In genomic region chr6:12049165-12049564, GRCh38 we compare ENCODE assay signal across 12 cellular contexts. TPM values are rescaled to one million over a fixed set of nuclear protein-coding genes. Genes with fewer than 3 reads are reported as not detected.
DNase-seq lines count a peak whose midpoint lies in the region; ATAC-seq and TF ChIP-seq lines count a peak whose summit lies in the region.
"Had no signal": no experiment of that assay in that cellular context is flagged by ENCODE, and none has a peak within 500 bp of the region (broad histone marks: within the 10 kb centered on the region; RNA-seq: fewer than 3 reads in every experiment).

No MANE protein-coding gene starts in this region.

- no peaks in the 10 kb centered on the region for H4K20me1 ChIP-seq in OCI-LY7 (ENCODE audit: insufficient read depth, low read length)

- DNase-seq in right cardiac atrium (no peak), heart left ventricle (no peak), OCI-LY7 (ENCODE audit: low spot score) (peak; percentile 57), anterior cingulate cortex (lab: John Stamatoyannopoulos, UW) (no peak), DMS114 treated with DMSO at 0.1 percent for 48 hours (lab: John Stamatoyannopoulos, UW; ENCODE audit: unreplicated experiment) (no peak)
- DNase-seq: kidney glomerular epithelial cell, NCI-H1092 treated with DMSO at 0.1 percent for 48 hours had no signal

- H3K4me1 ChIP-seq in right cardiac atrium (ENCODE audit: control insufficient read depth, insufficient read depth, low read length) (peaks cover 8% of the 10 kb centered on the region), heart left ventricle (peaks cover 0 to 63% (median 5%) of the 10 kb centered on the region in 12 donors), OCI-LY7 (ENCODE audit: insufficient read depth, low read length, poor library complexity, severe bottlenecking) (peaks cover 81% of the 10 kb centered on the region)

- CTCF ChIA-PET in OCI-LY7 (lab: Charles Lee; ENCODE audit: unreplicated experiment) = no interaction called here

- H3K36me3 ChIP-seq in heart left ventricle (no peaks in the 10 kb centered on the region), OCI-LY7 (ENCODE audit: insufficient read depth, low read length) (peaks cover 15% of the 10 kb centered on the region)

- peak overlapping the region; percentile 66 for H3K4me2 ChIP-seq in OCI-LY7 (ENCODE audit: low read length)

- 88% methylated on average over 7 of the region's 7 CpGs for WGBS in right cardiac atrium
- WGBS in heart left ventricle, 4 donors = 85 to 94% (median 87%) methylated on average over 7 of the region's 7 CpGs

- no TSS peak for BruUV-seq in OCI-LY7 (replicated peaks; lab: Mats Ljungman, UMichigan)

- H3K79me2 ChIP-seq in OCI-LY7 (ENCODE audit: insufficient read depth, low read depth, low read length) = peaks cover 64% of the 10 kb centered on the region; the same call in 1 of the 2 replicates

- TF ChIP-seq CTCF in heart left ventricle (IDR thresholded peaks at IDR 0.05) (no peak), OCI-LY7 (conservative IDR thresholded peaks at IDR 0.05; ENCODE audit: low read length) (no peak)

- H3K4me3 ChIP-seq in right cardiac atrium (ENCODE audit: low read length) (no peak overlapping the region), heart left ventricle (no peak overlapping the region), OCI-LY7 (ENCODE audit: low read depth, low read length, poor library complexity, severe bottlenecking) (peak overlapping the region; percentile 35)

- peak overlapping the region; percentile 31 for H3K27ac ChIP-seq in right cardiac atrium (ENCODE audit: low read length)
- H3K27ac ChIP-seq in heart left ventricle = peak overlapping the region in 1 of 12 donors; percentile 17
- peak overlapping the region; percentile 45 for H3K27ac ChIP-seq in OCI-LY7 (ENCODE audit: low read depth, low read length, poor library complexity, severe bottlenecking)

- H2AFZ ChIP-seq in OCI-LY7 (ENCODE audit: low read length) = 0 out of 2 replicates have a peak overlapping the region, but pooled peaks have one; percentile 1

- H3K9me3 ChIP-seq in right cardiac atrium (ENCODE audit: control insufficient read depth, low read length) (no peaks in the 10 kb centered on the region), heart left ventricle (no peaks in the 10 kb centered on the region), OCI-LY7 (ENCODE audit: low read length) (peaks cover 7% of the 10 kb centered on the region; the same call in 1 of the 2 replicates)

- no peaks in the 10 kb centered on the region for H3K9me2 ChIP-seq in OCI-LY7 (ENCODE audit: insufficient read depth, low read length)

- intact Hi-C loops in right cardiac atrium (cut with DNase I) (no loop called here), heart left ventricle (cut with DNase I) (no loop called here), OCI-LY7 (cut with micrococcal nuclease; ENCODE audit: unreplicated experiment) (loop anchor here (2.0 kb wide), 1 partner anchor 38 kb away; no protein-coding TSS in a partner anchor)

- H3K27me3 ChIP-seq in right cardiac atrium (ENCODE audit: control insufficient read depth, insufficient read depth) = no peaks in the 10 kb centered on the region
- H3K27me3 ChIP-seq in heart left ventricle = no peaks in the 10 kb centered on the region

- ATAC-seq in right cardiac atrium = peak in 1 of 2 donors; percentile 25
- ATAC-seq in heart left ventricle = no peak
- ATAC-seq in HG02571 (IDR thresholded peaks at IDR 0.05; ENCODE audit: unreplicated experiment) = peak; percentile 32
- no peak for ATAC-seq in HG03135 (IDR thresholded peaks at IDR 0.05; ENCODE audit: unreplicated experiment)
- ATAC-seq in GM21526 (IDR thresholded peaks at IDR 0.05; ENCODE audit: low FRiP score, unreplicated experiment) = no peak
- ATAC-seq: esophagus mucosa, Panc1 had no signal

- POLR2A ChIA-PET in OCI-LY7 (lab: Charles Lee) = interaction anchor here (0.7 to 0.9 kb wide), 2 partner anchors 12 to 18 kb away, joined by 3 read pairs; no protein-coding TSS in a partner anchor

- no peak for TF ChIP-seq POLR2A in heart left ventricle (IDR thresholded peaks at IDR 0.05)

RNA-seq across cellular contexts. Expression of gene HIVEP1, which starts 37.1 kb away (rescaled TPM):
- total RNA-seq in right cardiac atrium (10 to 100 TPM; 12.4 to 16.9 (median 15.4) TPM), heart left ventricle (10 to 100 TPM in 8 of 9 donors, 1 to 10 TPM in 1; 10.0 to 22.8 (median 13.7) TPM), OCI-LY7 (2022) (22.1 and 29.5 TPM in 2 replicates)
- polyA plus RNA-seq in right cardiac atrium (5.1 TPM), heart left ventricle (1 to 10 TPM; 3.5 to 5.5 TPM)
- 18.3 and 22.6 TPM in 2 replicates for total RNA-seq in OCI-LY7 (2014; rRNA removed; shearing (Covaris generic))
